In the genomic region with DNA sequence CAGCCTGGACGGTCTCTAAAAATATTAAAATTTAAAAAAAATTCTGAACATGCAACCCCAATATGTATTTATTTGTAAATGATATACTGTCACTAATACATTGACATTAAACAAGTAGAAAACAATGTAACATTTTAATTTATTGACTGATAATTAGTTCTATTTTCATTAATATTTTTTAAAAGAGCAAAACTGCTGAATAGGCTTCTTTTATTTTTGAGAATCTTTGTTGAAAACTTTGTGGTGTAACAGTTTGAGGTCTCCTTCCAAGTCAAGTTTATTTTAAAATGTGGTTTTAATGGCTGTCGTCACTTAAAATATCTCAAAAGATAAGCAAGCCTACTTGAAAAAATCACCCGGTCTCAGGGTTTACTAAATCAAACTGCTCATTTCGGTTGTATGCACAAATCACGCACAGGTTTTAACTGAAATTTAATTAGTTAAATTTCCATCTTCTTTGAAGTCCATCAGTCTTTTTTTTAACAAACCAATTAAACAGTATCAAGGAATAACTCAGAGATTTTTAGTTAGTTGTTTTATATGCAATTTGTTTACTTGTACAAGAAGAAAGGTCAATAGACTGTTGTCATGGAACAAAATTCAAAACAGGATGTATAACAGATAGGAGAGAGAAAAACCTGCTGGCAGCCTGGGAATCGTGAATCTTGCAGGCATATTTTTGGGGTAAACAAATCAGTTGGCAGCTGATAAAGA, we compare ENCODE assay signal across 1 cellular context.
A peak's percentile ranks its signal among the peaks of the same experiment; 100 is the strongest.
TF ChIP-seq lines count a peak whose summit lies in the region.

No MANE protein-coding gene starts in this region.

TF ChIP-seq in HepG2, 621 proteins besides CTCF, POLR2A, EP300 and RAD21:
- no peak for TF ChIP-seq ZFP90 (CRISPR knock-in tag; IDR thresholded peaks at IDR 0.05; ENCODE audit: borderline replicate concordance)
- TF ChIP-seq AGO2 (optimal IDR thresholded peaks at IDR 0.05; ENCODE audit: low read depth, low read length) = no peak
- TF ChIP-seq ZSCAN21 (CRISPR knock-in tag; IDR thresholded peaks at IDR 0.05; ENCODE audit: borderline replicate concordance) = no peak
- no peak for TF ChIP-seq TARDBP (CRISPR knock-in tag; IDR thresholded peaks at IDR 0.05)
- peak; percentile 47; the same call in 1 of the 2 replicates for TF ChIP-seq MAFF (IDR thresholded peaks at IDR 0.05; ENCODE audit: low read depth, low read length)
- peak in 1 of 2 experiments; percentile 78; a peak in 3 of 4 replicates for TF ChIP-seq MAFK (conservative IDR thresholded peaks at IDR 0.05 in 1 of 2, IDR thresholded peaks at IDR 0.05 in 1 of 2; ENCODE audit: low read length in 2 of 2)
- no peak for TF ChIP-seq KLF13 (CRISPR knock-in tag; IDR thresholded peaks at IDR 0.05)
- TF ChIP-seq, protein P1, sequence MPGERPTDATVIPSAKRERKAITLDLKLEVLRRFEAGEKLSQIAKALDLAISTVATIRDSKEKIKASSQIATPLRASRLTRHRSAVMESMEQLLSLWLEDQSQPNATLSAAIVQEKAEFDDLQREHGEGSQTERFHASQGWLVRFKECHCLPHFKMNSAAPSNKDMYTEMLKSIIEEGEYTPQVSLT (CRISPR knock-in tag; IDR thresholded peaks at IDR 0.05; ENCODE audit: borderline replicate concordance, low read depth) = no peak
- TF ChIP-seq ATM (IDR thresholded peaks at IDR 0.05; ENCODE audit: borderline replicate concordance) = no peak
- TF ChIP-seq ZSCAN30 (CRISPR knock-in tag; IDR thresholded peaks at IDR 0.05) = no peak
